ENCODE assay signal across 12 cellular contexts in the genomic region with DNA sequence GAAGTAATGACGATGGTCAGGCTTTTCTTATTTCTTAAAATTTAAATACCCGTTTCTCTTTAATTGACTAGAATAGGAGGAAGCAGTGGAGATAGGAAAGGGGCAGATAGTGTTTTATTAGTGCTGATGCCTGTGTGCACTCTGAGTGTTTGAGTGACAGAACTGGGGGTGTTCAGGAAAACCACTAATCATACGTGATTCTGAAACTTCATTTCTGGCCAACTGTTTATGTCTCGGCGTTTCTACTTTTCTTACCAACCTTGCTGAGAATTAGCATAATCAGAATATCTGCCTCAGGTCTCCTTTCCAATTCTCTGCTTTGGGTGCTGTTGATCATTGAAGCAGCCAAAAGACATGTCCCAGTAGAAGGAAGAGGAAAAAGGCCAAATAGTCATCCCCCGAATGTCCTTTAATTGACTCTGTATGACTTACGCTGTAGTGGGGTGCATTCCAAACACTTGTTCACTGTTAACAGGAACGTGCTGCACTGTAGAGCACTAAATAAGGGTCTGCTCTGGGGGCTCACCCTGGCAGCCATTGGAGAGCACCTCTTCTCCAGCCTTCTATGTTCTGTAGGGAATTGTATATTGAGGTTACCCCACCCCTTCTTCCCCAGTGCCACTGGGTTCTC.
A peak's percentile ranks its signal among the peaks of the same experiment; 100 is the strongest.
DNase-seq lines count a peak whose midpoint lies in the region; ATAC-seq and TF ChIP-seq lines count a peak whose summit lies in the region.
"Had no signal": no experiment of that assay in that cellular context is flagged by ENCODE, and none has a peak within 500 bp of the region (broad histone marks: within the 10 kb centered on the region; RNA-seq: fewer than 3 reads in every experiment).

No MANE protein-coding gene starts in this region.

- H3K4me1 Mint-ChIP-seq in naive thymus-derived CD8-positive, alpha-beta T cell = peaks cover 33 to 74% (median 60%) of the 10 kb centered on the region in 4 donors
- no peaks in the 10 kb centered on the region for H3K4me1 Mint-ChIP-seq in Calu3 (ENCODE audit: low read depth, unreplicated experiment)
- peaks cover 69 to 78% of the 10 kb centered on the region in 2 experiments for H3K4me1 Mint-ChIP-seq in H9

- no peak overlapping the region for H2BK5ac ChIP-seq in H9 (ENCODE audit: insufficient read length, low read length)

- no peak overlapping the region for H2BK15ac ChIP-seq in H9 (ENCODE audit: low read depth, low read length)

- no peak overlapping the region for H3K14ac ChIP-seq in H9 (ENCODE audit: insufficient read depth, low read length)

- H2BK12ac ChIP-seq in H9 (ENCODE audit: insufficient read length, low read depth, low read length) = no peak overlapping the region

- no peaks in the 10 kb centered on the region for H3K9me3 Mint-ChIP-seq in naive thymus-derived CD8-positive, alpha-beta T cell
- H3K9me3 Mint-ChIP-seq in Calu3 (ENCODE audit: low read depth, unreplicated experiment) = no peaks in the 10 kb centered on the region
- no peaks in the 10 kb centered on the region for H3K9me3 Mint-ChIP-seq in H9
- H3K9me3 Mint-ChIP-seq: type B pancreatic cell had no signal

- no peak overlapping the region for H3K18ac ChIP-seq in H9 (ENCODE audit: insufficient read length, low read depth, low read length)

- no peak overlapping the region for H3T11ph ChIP-seq in H9 (ENCODE audit: low read length)

- H4K5ac ChIP-seq in H9 (ENCODE audit: insufficient read length, low read depth, low read length) = no peak overlapping the region

- peak overlapping the region in 9 of 10 donors; percentile 1 to 77 (median 44) for H3K4me3 Mint-ChIP-seq in naive thymus-derived CD8-positive, alpha-beta T cell
- H3K4me3 Mint-ChIP-seq in Calu3 (ENCODE audit: low read depth, unreplicated experiment) = no peak overlapping the region
- H3K4me3 Mint-ChIP-seq in H9 = no peak overlapping the region

- peak overlapping the region; percentile 61 for H3K4me2 ChIP-seq in OCI-LY3 (ENCODE audit: low read length)
- H3K4me2 ChIP-seq in H9 (ENCODE audit: insufficient read depth, insufficient read length, low read length) = no peak overlapping the region

- peak overlapping the region; percentile 1 to 86 (median 26) for H3K27ac Mint-ChIP-seq in naive thymus-derived CD8-positive, alpha-beta T cell
- H3K27ac Mint-ChIP-seq in Calu3 (ENCODE audit: unreplicated experiment) = no peak overlapping the region
- H3K27ac Mint-ChIP-seq in H9 = peak overlapping the region in 1 of 3 experiments; percentile 56; a peak in 1 of 7 replicates

- POLR2A ChIA-PET in naive thymus-derived CD8-positive, alpha-beta T cell (lab: Charles Lee) = no interaction called here

- H3K4me1 ChIP-seq in OCI-LY3 (ENCODE audit: low read length) = peaks cover 12% of the 10 kb centered on the region
- H3K4me1 ChIP-seq in spleen = peaks cover 37 to 63% (median 54%) of the 10 kb centered on the region in 6 donors
- H3K4me1 ChIP-seq in H9 (ENCODE audit: insufficient read depth, low read length) = peaks cover 27% of the 10 kb centered on the region

- H3K36me3 Mint-ChIP-seq in naive thymus-derived CD8-positive, alpha-beta T cell = peaks cover 0 to 3% (median 0%) of the 10 kb centered on the region in 3 donors
- H3K36me3 Mint-ChIP-seq in Calu3 (ENCODE audit: insufficient read depth, unreplicated experiment) (no peaks in the 10 kb centered on the region), H9 (ENCODE audit: insufficient read depth in 1 of 3, low read depth in 3 of 3) (peaks cover 0 to 14% (median 12%) of the 10 kb centered on the region in 3 experiments; a peak in 5 of 7 replicates)

- H4K8ac ChIP-seq in H9 (replicated peaks; ENCODE audit: insufficient read length, low read depth, low read length) = no peak overlapping the region

- H3K27me3 ChIP-seq in OCI-LY3 (ENCODE audit: low read depth, low read length) (no peaks in the 10 kb centered on the region), spleen (replicated peaks in 1 of 7) (no peaks in the 10 kb centered on the region), H9 (ENCODE audit: insufficient read depth, low read length) (no peaks in the 10 kb centered on the region)

- no peak for DNase-seq in naive thymus-derived CD8-positive, alpha-beta T cell
- DNase-seq in Calu3 (no peak), mucosa of gallbladder (ENCODE audit: low spot score) (no peak), spleen (no peak), H9 (no peak)
- DNase-seq: amygdala, NCI-H146 had no signal

- H3K36me3 ChIP-seq in OCI-LY3 (replicated peaks; ENCODE audit: low read depth, low read length) = no peaks in the 10 kb centered on the region
- H3K36me3 ChIP-seq in spleen = no peaks in the 10 kb centered on the region

- 21 to 38% (median 27%) methylated on average over 8 of the region's 8 CpGs for WGBS in spleen, 5 donors
- no CpG with 5 or more reads among the region's 8 CpGs for WGBS in H9 (ENCODE audit: extremely low coverage, insufficient read length, low lambda C conversion rate)

- intact Hi-C loops in Calu3 (cut with micrococcal nuclease; ENCODE audit: unreplicated experiment) = no loop called here
- intact Hi-C loops in spleen (cut with DNase I; ENCODE audit: low total_unique reads) = no loop called here

- H3K79me2 ChIP-seq in OCI-LY3 (ENCODE audit: low read length) (peaks cover 71% of the 10 kb centered on the region), H9 (ENCODE audit: insufficient read depth, low read length) (peaks cover 94% of the 10 kb centered on the region)

- ATAC-seq in GM18498 (IDR thresholded peaks at IDR 0.05; ENCODE audit: unreplicated experiment) (peak; percentile 76), GM21723 (IDR thresholded peaks at IDR 0.05; ENCODE audit: unreplicated experiment) (peak; percentile 79)
- ATAC-seq in naive thymus-derived CD8-positive, alpha-beta T cell = no peak

- H3K4me3 ChIP-seq in OCI-LY3 (ENCODE audit: low read length) (peak overlapping the region; percentile 32), spleen (peak overlapping the region in 1 of 8 donors; percentile 4)
- H3K4me3 ChIP-seq: lung had no signal

- H4K91ac ChIP-seq in H9 (ENCODE audit: insufficient read length, low read depth, low read length) = no peak overlapping the region

- CTCF ChIA-PET in Calu3 (lab: Charles Lee) = interaction anchor here (0.6 kb wide), 1 partner anchor 151 kb away, joined by 3 read pairs; no protein-coding TSS in a partner anchor

- no peak for TF ChIP-seq POLR2A in spleen (IDR thresholded peaks at IDR 0.05)

- H2BK20ac ChIP-seq in H9 (ENCODE audit: low read depth, low read length, poor library complexity, severe bottlenecking) = no peak overlapping the region

- TF ChIP-seq CTCF in OCI-LY3 (IDR thresholded peaks at IDR 0.05; ENCODE audit: low read depth, low read length) = no peak
- no peak for TF ChIP-seq CTCF in Calu3 (IDR thresholded peaks at IDR 0.05; ENCODE audit: unreplicated experiment)
- no peak for TF ChIP-seq CTCF in spleen (IDR thresholded peaks at IDR 0.05 in 8 of 11, conservative IDR thresholded peaks at IDR 0.05 in 3 of 11)
- no peak for TF ChIP-seq CTCF in H9 (conservative IDR thresholded peaks at IDR 0.05)

- H2AFZ ChIP-seq in OCI-LY3 (ENCODE audit: low read depth, low read length) (no peak overlapping the region), H9 (ENCODE audit: low read length) (no peak overlapping the region)

- no peak overlapping the region for H2AK5ac ChIP-seq in H9 (ENCODE audit: insufficient read length, low read length)

- no peaks in the 10 kb centered on the region for H3K27me3 Mint-ChIP-seq in naive thymus-derived CD8-positive, alpha-beta T cell
- no peaks in the 10 kb centered on the region for H3K27me3 Mint-ChIP-seq in Calu3 (ENCODE audit: unreplicated experiment)
- H3K27me3 Mint-ChIP-seq in H9 (ENCODE audit: low read depth) = no peaks in the 10 kb centered on the region; the same call in 1 of the 2 replicates
- H3K27me3 Mint-ChIP-seq: type B pancreatic cell had no signal

- no peak overlapping the region for H3K4ac ChIP-seq in H9 (ENCODE audit: low read depth, low read length)

- H3K23me2 ChIP-seq in H9 (ENCODE audit: insufficient read length, low read depth, low read length, poor library complexity, severe bottlenecking) = no peaks in the 10 kb centered on the region

- no peak overlapping the region for H2BK120ac ChIP-seq in H9 (ENCODE audit: low read depth, low read length, poor library complexity, severe bottlenecking)

- H3K27ac ChIP-seq in OCI-LY3 (ENCODE audit: low read length) (no peak overlapping the region), spleen (peak overlapping the region in 2 of 8 donors; percentile 12 to 32), H9 (ENCODE audit: insufficient read length, low read depth, low read length) (no peak overlapping the region)

- H3K56ac ChIP-seq in H9 (ENCODE audit: insufficient read length, low read depth, low read length) = no peak overlapping the region

- H3K9ac ChIP-seq in OCI-LY3 (ENCODE audit: low read length) = 0 out of 2 replicates have a peak overlapping the region, but pooled peaks have one; percentile 13
- H3K9ac ChIP-seq in H9 (ENCODE audit: extremely low read depth, insufficient read length, low read length) = no peak overlapping the region

- H3K23ac ChIP-seq in H9 (ENCODE audit: insufficient read length, low read depth, low read length) = no peak overlapping the region

- peaks cover 52% of the 10 kb centered on the region for H4K20me1 ChIP-seq in OCI-LY3 (ENCODE audit: insufficient read depth, low read length)
- peaks cover 2% of the 10 kb centered on the region for H4K20me1 ChIP-seq in H9 (ENCODE audit: control insufficient read depth, insufficient read depth, insufficient read length)

- BruUV-seq in Calu3 (replicated peaks; lab: Mats Ljungman, UMichigan) = no TSS peak

- H3K9me3 ChIP-seq in OCI-LY3 (ENCODE audit: insufficient read depth, low read length) (no peaks in the 10 kb centered on the region), spleen (no peaks in the 10 kb centered on the region), H9 (ENCODE audit: control insufficient read depth, low read depth, low read length) (no peaks in the 10 kb centered on the region)

- peaks cover 6% of the 10 kb centered on the region for H3K79me1 ChIP-seq in H9 (ENCODE audit: insufficient read depth, low read depth, low read length, poor library complexity, severe bottlenecking)

Comparison
In these comparisons a context has a peak if more than half of its experiments do, and no peak if none do; other contexts are left out.
1. ATAC-seq: peak in GM18498 (single experiment) and GM21723 (single experiment); none in naive thymus-derived CD8-positive, alpha-beta T cell (0 of 2).
2. H3K4me3 Mint-ChIP-seq: peak in naive thymus-derived CD8-positive, alpha-beta T cell (9 of 10); none in Calu3 (single experiment) and H9 (0 of 2).